ENCODE assay signal across 19 cellular contexts in genomic region chr18:58064406-58064998, GRCh38. TPM values are rescaled to one million over a fixed set of nuclear protein-coding genes. Genes with fewer than 3 reads are reported as not detected.
DNase-seq lines count a peak whose midpoint lies in the region; ATAC-seq, FAIRE-seq and TF ChIP-seq lines count a peak whose summit lies in the region.
"Had no signal": no experiment of that assay in that cellular context is flagged by ENCODE, and none has a peak within 500 bp of the region (broad histone marks: within the 10 kb centered on the region; RNA-seq: fewer than 3 reads in every experiment).

No MANE protein-coding gene starts in this region.

- no peaks in the 10 kb centered on the region for H3K9me3 ChIP-seq in endothelial cell of umbilical vein (replicated peaks; ENCODE audit: control insufficient read depth, insufficient read depth, low read length)
- H3K9me3 ChIP-seq: HAP-1 had no signal

- H3K9me1 ChIP-seq in endothelial cell of umbilical vein (replicated peaks; ENCODE audit: control insufficient read depth, extremely low read depth, insufficient read depth, low read length), result no peaks in the 10 kb centered on the region

- H3K4me1 ChIP-seq in endothelial cell of umbilical vein (ENCODE audit: control insufficient read depth, extremely low read depth, insufficient read depth, low read length), result no peaks in the 10 kb centered on the region

- TF ChIP-seq CTCF in D721Med (IDR thresholded peaks at IDR 0.05; ENCODE audit: insufficient read depth, missing control alignments) (no peak), endothelial cell of umbilical vein (IDR thresholded peaks at IDR 0.05; ENCODE audit: extremely low read depth in 1 of 2, insufficient read depth in 1 of 2, low read depth in 1 of 2, low read length in 2 of 2) (no peak)

- dilution Hi-C loops in endothelial cell of umbilical vein (cut with MboI; ENCODE audit: extremely low pct_ligation_motif_present, low sequenced_read_pairs), result no loop called here

- CTCF ChIA-PET in endothelial cell of umbilical vein (lab: Charles Lee), result interaction anchor here (1.1 to 2.4 kb wide), 3 partner anchors 9 to 57 kb away, joined by 3 to 6 read pairs (median 3); no protein-coding TSS in a partner anchor

- H3K9ac ChIP-seq in endothelial cell of umbilical vein (replicated peaks; ENCODE audit: extremely low read depth, insufficient read depth, low read length), result no peak overlapping the region

- intact Hi-C loops in endothelial cell of umbilical vein (cut with micrococcal nuclease), result no loop called here

- no peak overlapping the region for H3K4me3 ChIP-seq in endothelial cell of umbilical vein (replicated peaks in 1 of 3; ENCODE audit: insufficient read depth in 1 of 3, low read depth in 1 of 3, low read length in 3 of 3)
- H3K4me3 ChIP-seq: HAP-1 had no signal

- no peak overlapping the region for H2AFZ ChIP-seq in endothelial cell of umbilical vein (ENCODE audit: low read depth, low read length)

- TF ChIP-seq POLR2A in GM12891 (IDR thresholded peaks at IDR 0.05; ENCODE audit: low read depth, low read length) (no peak), endothelial cell of umbilical vein (IDR thresholded peaks at IDR 0.05; ENCODE audit: low read depth, low read length) (no peak)

- no peak overlapping the region for H3K4me2 ChIP-seq in endothelial cell of umbilical vein (ENCODE audit: insufficient read depth, low read length)

- no TSS peak for BruUV-seq in endothelial cell of umbilical vein (replicated peaks; lab: Mats Ljungman, UMichigan)

- DNase-seq in D721Med (ENCODE audit: insufficient read length, low spot score), result no peak
- DNase-seq in GM12891 (ENCODE audit: insufficient read length, low spot score), result no peak
- DNase-seq in NCI-H146 treated with DMSO at 0.1 percent for 48 hours (lab: John Stamatoyannopoulos, UW; ENCODE audit: unreplicated experiment), result peak; percentile 35
- no peak for DNase-seq in endothelial cell of umbilical vein (ENCODE audit: low read depth, low spot score)
- DNase-seq in HuH-7 (ENCODE audit: low spot score), result no peak
- DNase-seq: activated CD8-positive, alpha-beta memory T cell treated with anti-CD3 and anti-CD28 coated beads for 24 hours; activated T-cell treated with anti-CD3 and anti-CD28 coated beads, Interleukin-2, amount 50 U/mL, for 48 hours; aorta; caudate nucleus; dermis blood vessel endothelial cell; GDM1; immature natural killer cell; NCI-H1436 treated with DMSO at 0.1 percent for 48 hours; NCI-H226; stimulated activated naive B cell treated with anti-CD40 and anti-IgM and Interleukin-4, amounts not matched to agents 10 μg/mL and 1 μg/mL and 100 μg/mL, for 72 hours had no signal

- H3K27me3 ChIP-seq in endothelial cell of umbilical vein (ENCODE audit: control insufficient read depth in 2 of 2, insufficient read depth in 2 of 2, low read length in 2 of 2), result no peaks in the 10 kb centered on the region

- POLR2A ChIA-PET in endothelial cell of umbilical vein (lab: Charles Lee), result no interaction called here

- FAIRE-seq in D721Med (lab: Jason Lieb, UNC), result peak; percentile 99
- FAIRE-seq in GM12891 (lab: Jason Lieb, UNC), result peak; percentile 43
- no peak for FAIRE-seq in endothelial cell of umbilical vein (lab: Jason Lieb, UNC)
- FAIRE-seq: HTR-8/SVneo had no signal

- ATAC-seq in HG02571 (IDR thresholded peaks at IDR 0.05; ENCODE audit: unreplicated experiment) (no peak), GM18519 (IDR thresholded peaks at IDR 0.05; ENCODE audit: low FRiP score, unreplicated experiment) (no peak)
- ATAC-seq: stimulated activated naive B cell treated with anti-CD40 and anti-IgM and Interleukin-4, amounts not matched to agents 10 μg/mL and 1 μg/mL and 100 μg/mL, for 72 hours had no signal

- no peaks in the 10 kb centered on the region for H3K79me2 ChIP-seq in endothelial cell of umbilical vein (ENCODE audit: control insufficient read depth, insufficient read depth, low read length)

- no peaks in the 10 kb centered on the region for H3K36me3 ChIP-seq in endothelial cell of umbilical vein (ENCODE audit: control insufficient read depth in 2 of 2, extremely low read depth in 1 of 2, insufficient read depth in 2 of 2, low read length in 2 of 2)
- H3K36me3 ChIP-seq: HAP-1 had no signal

- H3K27ac ChIP-seq in endothelial cell of umbilical vein (ENCODE audit: insufficient read depth, low read depth, low read length), result no peak overlapping the region

- H4K20me1 ChIP-seq in endothelial cell of umbilical vein (replicated peaks; ENCODE audit: control insufficient read depth, extremely low read depth, insufficient read depth, low read length), result no peaks in the 10 kb centered on the region

TF ChIP-seq in GM12891, 5 proteins besides CTCF, POLR2A, EP300 and RAD21:
- TF ChIP-seq TAF1 (IDR thresholded peaks at IDR 0.05; ENCODE audit: low read depth, low read length) (no peak), POU2F2 (IDR thresholded peaks at IDR 0.05; ENCODE audit: low read depth, low read length) (no peak), PAX5 (IDR thresholded peaks at IDR 0.05; ENCODE audit: insufficient read depth, low read length, severe bottlenecking) (no peak), POLR2AphosphoS5 (IDR thresholded peaks at IDR 0.05; ENCODE audit: low read depth, low read length) (no peak), SPI1 (IDR thresholded peaks at IDR 0.05; ENCODE audit: low read depth, low read length) (no peak)

TF ChIP-seq in endothelial cell of umbilical vein, 7 proteins besides CTCF, POLR2A, EP300 and RAD21:
- TF ChIP-seq JUN (IDR thresholded peaks at IDR 0.05; ENCODE audit: borderline replicate concordance, insufficient read depth, insufficient read length, low read depth) (peak; percentile 10), FOS (IDR thresholded peaks at IDR 0.05; ENCODE audit: borderline replicate concordance, insufficient read depth, low read length) (no peak)

RNA-seq across cellular contexts. Expression of gene NEDD4L, which starts 20.5 kb away (rescaled TPM):
- 8.8 TPM for polyA plus RNA-seq in GM12891 (2012; ENCODE audit: low read depth, missing spikeins)
- 78.9 and 95.9 TPM in 2 replicates for total RNA-seq in endothelial cell of umbilical vein
- 20.5 and 23.1 TPM in 2 replicates for polyA plus RNA-seq in endothelial cell of umbilical vein
- polyA plus RNA-seq in endothelial cell of umbilical vein (2011; cell fraction: cytosol; rRNA removed), result 15.4 and 16.9 TPM in 2 replicates
- 52.5 and 61.9 TPM in 2 replicates for polyA plus RNA-seq in endothelial cell of umbilical vein (2011; cell fraction: nucleus; rRNA removed)
- polyA plus RNA-seq in endothelial cell of umbilical vein (2012), result 15.8 and 19.7 TPM in 2 replicates
- 33.1 and 60.1 TPM in 2 replicates for polyA minus RNA-seq in endothelial cell of umbilical vein
- polyA minus RNA-seq in endothelial cell of umbilical vein (2011; cell fraction: cytosol; rRNA and poly(A)+ RNA removed), result 16.7 TPM
- 74.9 and 85.4 TPM in 2 replicates for polyA minus RNA-seq in endothelial cell of umbilical vein (2011; cell fraction: nucleus; rRNA and poly(A)+ RNA removed)
